Comparison of ENCODE assay signal across 18 cellular contexts in genomic region chr22:43099095-43099494, GRCh38. TPM values are rescaled to one million over a fixed set of nuclear protein-coding genes. Genes with fewer than 3 reads are reported as not detected.
A peak's percentile ranks its signal among the peaks of the same experiment; 100 is the strongest.
DNase-seq lines count a peak whose midpoint lies in the region; ATAC-seq and TF ChIP-seq lines count a peak whose summit lies in the region.
"Had no signal": no experiment of that assay in that cellular context is flagged by ENCODE, and none has a peak within 500 bp of the region (broad histone marks: within the 10 kb centered on the region; RNA-seq: fewer than 3 reads in every experiment).

No MANE protein-coding gene starts in this region.

- TF ChIP-seq CTCF in Caco-2 (IDR thresholded peaks at IDR 0.05; ENCODE audit: insufficient read depth in 1 of 2, low read depth in 1 of 2, low read length in 1 of 2, severe bottlenecking in 1 of 2, unreplicated experiment in 1 of 2) (no peak), adrenal gland (IDR thresholded peaks at IDR 0.05) (no peak), mesothelial cell of epicardium (IDR thresholded peaks at IDR 0.05; ENCODE audit: unreplicated experiment) (no peak)

- intact Hi-C loops in Caco-2 (cut with micrococcal nuclease; ENCODE audit: unreplicated experiment) = no loop called here
- intact Hi-C loops in adrenal gland (cut with DNase I) = no loop called here
- intact Hi-C loops in left cardiac atrium (cut with DNase I) = no loop called here

- peaks cover 12% of the 10 kb centered on the region for H3K9me3 ChIP-seq in Caco-2
- H3K9me3 ChIP-seq in adrenal gland (replicated peaks in 1 of 3) = no peaks in the 10 kb centered on the region
- H3K9me3 ChIP-seq: A549 had no signal

- WGBS in adrenal gland, 4 donors = 46 to 53% (median 51%) methylated on average over 4 of the region's 4 CpGs

- H3K36me3 ChIP-seq in Caco-2 (ENCODE audit: control insufficient read depth, insufficient read depth, low read length) (no peaks in the 10 kb centered on the region), adrenal gland (replicated peaks in 1 of 2) (no peaks in the 10 kb centered on the region)

- peak; percentile 52 to 56 for ATAC-seq in left cardiac atrium
- ATAC-seq: A549 had no signal

- POLR2A ChIA-PET in Caco-2 (lab: Charles Lee) = no interaction called here

- DNase-seq in Caco-2 (no peak), adrenal gland (peak in 5 of 7 donors; percentile 48 to 70 (median 66)), left cardiac atrium (peak; percentile 45), mesothelial cell of epicardium (ENCODE audit: low spot score in 2 of 2, unreplicated experiment in 2 of 2) (no peak), NCI-H2081 (lab: John Stamatoyannopoulos, UW) (no peak), UCSD-AML1 (lab: John Stamatoyannopoulos, UW; ENCODE audit: unreplicated experiment) (no peak)
- no peak for DNase-seq in stimulated activated CD8-positive, alpha-beta memory T cell treated with anti-CD3 and anti-CD28 coated beads, Interleukin-4, amount 100 ng/mL, for 48 hours
- DNase-seq: DMS53, GDM1, GOT3, Kasumi-1, NCI-H1417, NCI-H1694 treated with DMSO at 0.1 percent for 48 hours, NCI-H69 had no signal

- H3K9me3 Mint-ChIP-seq in Caco-2 (ENCODE audit: unreplicated experiment) = peaks cover 19% of the 10 kb centered on the region
- H3K9me3 Mint-ChIP-seq in mesothelial cell of epicardium = peaks cover 8% of the 10 kb centered on the region

- H3K36me3 Mint-ChIP-seq in Caco-2 (ENCODE audit: insufficient read depth, unreplicated experiment) = peaks cover 18% of the 10 kb centered on the region
- H3K36me3 Mint-ChIP-seq in mesothelial cell of epicardium = peaks cover 5% of the 10 kb centered on the region
- H3K36me3 Mint-ChIP-seq: CD14-positive monocyte had no signal

- TF ChIP-seq POLR2A in adrenal gland (IDR thresholded peaks at IDR 0.05) = no peak

- CTCF ChIA-PET in Caco-2 (lab: Charles Lee) = no interaction called here

- H3K27me3 ChIP-seq in Caco-2 (replicated peaks; ENCODE audit: control insufficient read depth, insufficient read depth, low read length) (no peaks in the 10 kb centered on the region), adrenal gland (no peaks in the 10 kb centered on the region)

- peak overlapping the region in 2 of 5 donors; percentile 13 to 44 for H3K27ac ChIP-seq in adrenal gland
- H3K27ac ChIP-seq: A549, RWPE1 had no signal

- H3K27me3 Mint-ChIP-seq in Caco-2 (ENCODE audit: insufficient read depth, unreplicated experiment) = no peaks in the 10 kb centered on the region
- no peaks in the 10 kb centered on the region for H3K27me3 Mint-ChIP-seq in mesothelial cell of epicardium (ENCODE audit: low read depth)
- H3K27me3 Mint-ChIP-seq: B cell had no signal

- no peak overlapping the region for H3K4me3 ChIP-seq in Caco-2 (ENCODE audit: low read depth, low read length)
- no peak overlapping the region for H3K4me3 ChIP-seq in adrenal gland
- H3K4me3 ChIP-seq: A549 had no signal

- no peak overlapping the region for H3K4me3 Mint-ChIP-seq in Caco-2 (ENCODE audit: unreplicated experiment)
- H3K4me3 Mint-ChIP-seq in mesothelial cell of epicardium = no peak overlapping the region
- H3K4me3 Mint-ChIP-seq: B cell, CD14-positive monocyte had no signal

- H3K4me1 Mint-ChIP-seq in Caco-2 (ENCODE audit: low read depth, unreplicated experiment) (peaks cover 13% of the 10 kb centered on the region), mesothelial cell of epicardium (peaks cover 26% of the 10 kb centered on the region)
- H3K4me1 Mint-ChIP-seq: B cell had no signal

- H3K27ac Mint-ChIP-seq in Caco-2 (ENCODE audit: unreplicated experiment) (peak overlapping the region; percentile 63), mesothelial cell of epicardium (peak overlapping the region; percentile 12)
- H3K27ac Mint-ChIP-seq: B cell, CD14-positive monocyte had no signal

- BruUV-seq in Caco-2 (replicated peaks; lab: Mats Ljungman, UMichigan) = no TSS peak

- H3K4me1 ChIP-seq in Caco-2 (peaks cover 40% of the 10 kb centered on the region), adrenal gland (replicated peaks in 1 of 2) (peaks cover 23 to 35% of the 10 kb centered on the region in 2 donors)

RNA-seq across cellular contexts. Expression of gene TTLL1, which starts 9.9 kb away (rescaled TPM):
- total RNA-seq in Caco-2 (2022) = 4.1 and 4.4 TPM in 2 replicates
- total RNA-seq in adrenal gland = 10 to 100 TPM in 2 of 8 donors, 1 to 10 TPM in 6; 5.8 to 11.1 (median 8.3) TPM
- polyA plus RNA-seq in adrenal gland = 10 to 100 TPM in 1 of 3 donors, 1 to 10 TPM in 2; 5.0 to 12.9 (median 7.0) TPM
- total RNA-seq in left cardiac atrium = 1 to 10 TPM; 4.2 to 5.7 TPM
- total RNA-seq in mesothelial cell of epicardium = 14.4 to 18.0 TPM (median 15.3 TPM) in 3 replicates

RNA-seq across cellular contexts. Expression of gene BIK, which starts 11.5 kb away (rescaled TPM):
- total RNA-seq in Caco-2 (2022) (13.3 and 17.6 TPM in 2 replicates), adrenal gland (1 to 10 TPM; 1.7 to 7.4 (median 2.5) TPM), left cardiac atrium (not detected), mesothelial cell of epicardium (8.0 to 9.9 TPM (median 9.3 TPM) in 3 replicates)
- polyA plus RNA-seq in adrenal gland = 1 to 10 TPM in 2 of 3 donors, not detected in 1; 3.1 to 3.4 TPM

RNA-seq across cellular contexts. Expression of gene MCAT, which starts 44.1 kb away (rescaled TPM):
- total RNA-seq in Caco-2 (2022) = 23.5 and 23.8 TPM in 2 replicates
- 10 to 100 TPM; 26.4 to 92.9 (median 30.8) TPM for total RNA-seq in adrenal gland
- 10 to 100 TPM; 16.9 to 28.2 (median 19.5) TPM for polyA plus RNA-seq in adrenal gland
- total RNA-seq in left cardiac atrium = 10 to 100 TPM; 10.4 to 12.7 TPM
- 17.4 to 18.1 TPM (median 17.6 TPM) in 3 replicates for total RNA-seq in mesothelial cell of epicardium

RNA-seq across cellular contexts. Expression of gene TSPO, which starts 52.3 kb away (rescaled TPM):
- total RNA-seq in Caco-2 (2022) (44.6 and 50.1 TPM in 2 replicates), adrenal gland (100 to 1,000 TPM; 131 to 881 (median 235) TPM), left cardiac atrium (100 to 1,000 TPM in 1 of 2 donors, 10 to 100 TPM in 1; 96.2 to 147 TPM), mesothelial cell of epicardium (43.2 to 44.9 TPM (median 44.5 TPM) in 3 replicates)
- 100 to 1,000 TPM in 2 of 3 donors, 1 to 10 TPM in 1; 7.8 to 351 (median 182) TPM for polyA plus RNA-seq in adrenal gland

Comparison
In these comparisons a context has a peak if more than half of its experiments do, and no peak if none do; other contexts are left out.
1. DNase-seq: peak in adrenal gland (5 of 7) and left cardiac atrium (single experiment); none in Caco-2 (0 of 2), mesothelial cell of epicardium (0 of 2), NCI-H2081 (0 of 2), UCSD-AML1 (single experiment) and stimulated activated CD8-positive, alpha-beta memory T cell treated with anti-CD3 and anti-CD28 coated beads, Interleukin-4, amount 100 ng/mL, for 48 hours (single experiment).